In the genomic region with DNA sequence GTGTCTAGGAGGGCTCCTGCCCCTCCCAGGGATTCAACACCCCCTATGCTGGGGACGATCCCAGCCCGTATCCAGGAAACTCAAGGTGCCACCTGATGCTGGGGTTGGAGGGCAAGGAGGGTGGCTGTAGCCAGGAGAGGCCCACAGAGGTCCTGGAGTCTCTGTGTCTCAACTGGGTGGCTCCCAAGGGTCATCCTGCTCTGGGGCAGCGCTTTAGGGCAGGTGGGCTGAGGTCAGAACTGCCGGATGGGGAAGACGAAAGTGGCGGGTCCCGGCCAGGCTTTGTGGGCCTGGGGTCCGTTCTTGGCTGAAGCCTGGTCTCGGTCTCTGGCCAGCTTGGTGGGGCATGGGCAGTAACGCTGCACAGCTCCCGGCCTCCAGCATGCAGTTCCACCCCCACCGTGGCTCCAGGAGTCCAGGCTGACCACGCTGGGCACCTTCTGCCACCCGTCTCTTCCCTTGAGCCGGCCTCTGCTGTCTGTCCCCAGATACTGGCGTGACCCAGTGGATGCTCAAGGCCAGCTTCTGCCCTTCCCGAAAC, we compare ENCODE assay signal across 1 cellular context.
TF ChIP-seq lines count a peak whose summit lies in the region.

No MANE protein-coding gene starts in this region.

TF ChIP-seq in H1, 55 proteins besides CTCF, POLR2A, EP300 and RAD21:
- TF ChIP-seq CREB1 (IDR thresholded peaks at IDR 0.05) (no peak), SIN3A (conservative IDR thresholded peaks at IDR 0.05 in 1 of 2, IDR thresholded peaks at IDR 0.05 in 1 of 2; ENCODE audit: low read depth in 1 of 2, low read length in 2 of 2) (no peak), RNF2 (IDR thresholded peaks at IDR 0.05; ENCODE audit: borderline replicate concordance, low read depth, low read length, missing control alignments, poor library complexity, severe bottlenecking) (no peak)
- TF ChIP-seq, protein P1, sequence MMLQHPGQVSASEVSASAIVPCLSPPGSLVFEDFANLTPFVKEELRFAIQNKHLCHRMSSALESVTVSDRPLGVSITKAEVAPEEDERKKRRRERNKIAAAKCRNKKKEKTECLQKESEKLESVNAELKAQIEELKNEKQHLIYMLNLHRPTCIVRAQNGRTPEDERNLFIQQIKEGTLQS (IDR thresholded peaks at IDR 0.05; ENCODE audit: insufficient read depth, low read depth, low read length): no peak
